Comparison of ENCODE assay signal across 29 cellular contexts in the genomic region with DNA sequence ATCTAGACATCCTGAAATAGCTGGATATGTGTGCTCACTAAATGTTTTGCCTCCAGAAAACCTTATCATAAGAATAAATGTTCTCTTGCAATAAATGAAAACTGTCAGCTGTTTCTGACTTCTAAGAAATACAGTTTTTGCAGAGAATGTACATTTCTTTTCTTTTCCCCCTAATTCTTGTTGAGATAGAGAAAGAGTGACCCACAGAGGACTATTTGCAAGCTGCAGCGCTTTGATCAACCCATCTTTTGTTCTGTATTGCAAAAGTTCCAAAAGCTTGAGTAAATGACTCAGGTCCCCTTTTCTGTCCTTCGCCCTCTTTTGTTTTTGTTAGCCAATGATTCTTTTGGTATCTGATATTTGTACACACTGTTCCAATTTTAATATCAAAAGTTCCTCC.
DNase-seq lines count a peak whose midpoint lies in the region; ATAC-seq and TF ChIP-seq lines count a peak whose summit lies in the region.
"Had no signal": no experiment of that assay in that cellular context is flagged by ENCODE, and none has a peak within 500 bp of the region (broad histone marks: within the 10 kb centered on the region; RNA-seq: fewer than 3 reads in every experiment).

No MANE protein-coding gene starts in this region.

- peak overlapping the region; percentile 33 for H3K27ac Mint-ChIP-seq in nephron progenitor cell
- H3K27ac Mint-ChIP-seq: activated B cell treated with CpG ODN at 0.5 μM for 24 hours; activated CD4-positive, alpha-beta memory T cell treated with anti-CD3 and anti-CD28 coated beads for 36 hours; natural killer cell treated with Interleukin-12 subunit alpha and Interleukin-12 subunit beta and Interleukin-15 and Interleukin-18, amount 100 ng/mL, for 72 hours; stimulated activated naive CD8-positive, alpha-beta T cell treated with anti-CD3 and anti-CD28 coated beads, Interleukin-15, amount 100 ng/mL, for 72 hours had no signal

- no TSS peak for BruUV-seq in A673 (replicated peaks; lab: Mats Ljungman, UMichigan)

- peaks cover 63% of the 10 kb centered on the region for H3K4me1 Mint-ChIP-seq in nephron progenitor cell

- no peaks in the 10 kb centered on the region for H3K9me3 Mint-ChIP-seq in nephron progenitor cell
- H3K9me3 Mint-ChIP-seq: activated B cell treated with CpG ODN at 0.5 μM for 24 hours; activated CD4-positive, alpha-beta memory T cell treated with anti-CD3 and anti-CD28 coated beads for 36 hours; natural killer cell treated with Interleukin-12 subunit alpha and Interleukin-12 subunit beta and Interleukin-15 and Interleukin-18, amount 100 ng/mL, for 72 hours; stimulated activated naive CD8-positive, alpha-beta T cell treated with anti-CD3 and anti-CD28 coated beads, Interleukin-15, amount 100 ng/mL, for 72 hours had no signal

- POLR2A ChIA-PET in A673 (lab: Charles Lee; ENCODE audit: low non-redundant PET), result no interaction called here

- H3K36me3 ChIP-seq in A673 (ENCODE audit: insufficient read depth, low read length, poor library complexity, severe bottlenecking) (no peaks in the 10 kb centered on the region), SJSA1 (no peaks in the 10 kb centered on the region), sigmoid colon (no peaks in the 10 kb centered on the region)
- H3K36me3 ChIP-seq: esophagus muscularis mucosa, prostate gland had no signal

- H3K27me3 ChIP-seq in A673 (replicated peaks; ENCODE audit: insufficient read depth, low read depth, low read length, poor library complexity) (no peaks in the 10 kb centered on the region), SJSA1 (replicated peaks) (no peaks in the 10 kb centered on the region), dorsolateral prefrontal cortex (no peaks in the 10 kb centered on the region), sigmoid colon (no peaks in the 10 kb centered on the region)
- H3K27me3 ChIP-seq: BLaER1, esophagus muscularis mucosa had no signal

- H3K27ac ChIP-seq in A673 (ENCODE audit: low read depth, low read length, poor library complexity, severe bottlenecking) (no peak overlapping the region), SJSA1 (peak overlapping the region; percentile 83; the same call in 1 of the 2 replicates), dorsolateral prefrontal cortex (peak overlapping the region in 17 of 59 donors; percentile 1 to 69 (median 46)), sigmoid colon (no peak overlapping the region)
- H3K27ac ChIP-seq: BLaER1, esophagus muscularis mucosa, prostate gland had no signal

- no peaks in the 10 kb centered on the region for H3K27me3 Mint-ChIP-seq in nephron progenitor cell (ENCODE audit: low read depth, poor library complexity)
- H3K27me3 Mint-ChIP-seq: activated B cell treated with CpG ODN at 0.5 μM for 24 hours; activated CD4-positive, alpha-beta memory T cell treated with anti-CD3 and anti-CD28 coated beads for 36 hours; natural killer cell treated with Interleukin-12 subunit alpha and Interleukin-12 subunit beta and Interleukin-15 and Interleukin-18, amount 100 ng/mL, for 72 hours; stimulated activated naive CD8-positive, alpha-beta T cell treated with anti-CD3 and anti-CD28 coated beads, Interleukin-15, amount 100 ng/mL, for 72 hours had no signal

- CTCF ChIA-PET in A673 (lab: Charles Lee), result interaction anchor here (1.4 to 1.5 kb wide), 2 partner anchors 12 to 429 kb away, joined by 3 read pairs; no protein-coding TSS in a partner anchor

- DNase-seq in A673 (ENCODE audit: low spot score) (no peak), SJSA1 (ENCODE audit: low read depth in 1 of 2, low spot score in 2 of 2) (no peak), dorsolateral prefrontal cortex (no peak), nephron progenitor cell (no peak), sigmoid colon (no peak), OCI-M2 (lab: John Stamatoyannopoulos, UW; ENCODE audit: unreplicated experiment) (no peak)
- no peak for DNase-seq in stimulated activated naive CD8-positive, alpha-beta T cell treated with anti-CD3 and anti-CD28 coated beads, Interleukin-15, Interleukin-2, amounts not matched to agents 100 U/mL and 50 U/mL, for 24 hours
- DNase-seq: activated B cell treated with CpG ODN at 0.5 μM for 24 hours; activated CD4-positive, alpha-beta memory T cell treated with anti-CD3 and anti-CD28 coated beads for 36 hours; activated gamma-delta T cell; activated T-cell treated with anti-CD3 and anti-CD28 coated beads for 4 hours; Calu3; central memory CD4-positive, alpha-beta T cell; effector CD4-positive, alpha-beta T cell; KBM-7; mesenchymal stem cell; MV-4-11; NCI-H1694; NCI-H748 treated with DMSO at 0.1 percent for 48 hours; PC-3; SIG-M5; stimulated activated CD4-positive, alpha-beta T cell treated with anti-CD3 and anti-CD28 coated beads, Interleukin-4, amount 100 ng/mL, for 1 hour; stimulated activated naive CD8-positive, alpha-beta T cell treated with anti-CD3 and anti-CD28 coated beads, Interleukin-15, amount 100 ng/mL, for 72 hours had no signal

- WGBS in sigmoid colon, 2 donors, result 96 to 99% methylated on average over 2 of the region's 2 CpGs

- no peak for ATAC-seq in GM21528 (IDR thresholded peaks at IDR 0.05; ENCODE audit: low FRiP score, unreplicated experiment)
- ATAC-seq in stimulated activated naive CD8-positive, alpha-beta T cell treated with anti-CD3 and anti-CD28 coated beads, Interleukin-15, Interleukin-2, amounts not matched to agents 100 U/mL and 50 U/mL, for 24 hours, result no peak
- ATAC-seq: natural killer cell treated with Interleukin-12 subunit alpha and Interleukin-12 subunit beta and Interleukin-15 and Interleukin-18, amount 100 ng/mL, for 72 hours; PC-3; stimulated activated naive CD8-positive, alpha-beta T cell treated with anti-CD3 and anti-CD28 coated beads, Interleukin-15, amount 100 ng/mL, for 72 hours had no signal

- H3K36me3 Mint-ChIP-seq in nephron progenitor cell (ENCODE audit: low read depth), result peaks cover 4% of the 10 kb centered on the region
- H3K36me3 Mint-ChIP-seq: activated CD4-positive, alpha-beta memory T cell treated with anti-CD3 and anti-CD28 coated beads for 36 hours; natural killer cell treated with Interleukin-12 subunit alpha and Interleukin-12 subunit beta and Interleukin-15 and Interleukin-18, amount 100 ng/mL, for 72 hours had no signal

- peaks cover 18% of the 10 kb centered on the region for H3K4me1 ChIP-seq in A673 (ENCODE audit: insufficient read depth, low read length, poor library complexity, severe bottlenecking)
- H3K4me1 ChIP-seq in SJSA1 (replicated peaks), result peaks cover 47% of the 10 kb centered on the region
- H3K4me1 ChIP-seq in sigmoid colon, result peaks cover 0 to 35% (median 20%) of the 10 kb centered on the region in 4 donors
- H3K4me1 ChIP-seq: prostate gland had no signal

- H3K4me3 Mint-ChIP-seq in nephron progenitor cell, result no peak overlapping the region
- H3K4me3 Mint-ChIP-seq: activated B cell treated with CpG ODN at 0.5 μM for 24 hours; activated CD4-positive, alpha-beta memory T cell treated with anti-CD3 and anti-CD28 coated beads for 36 hours; natural killer cell treated with Interleukin-12 subunit alpha and Interleukin-12 subunit beta and Interleukin-15 and Interleukin-18, amount 100 ng/mL, for 72 hours; stimulated activated naive CD8-positive, alpha-beta T cell treated with anti-CD3 and anti-CD28 coated beads, Interleukin-15, amount 100 ng/mL, for 72 hours had no signal

- TF ChIP-seq CTCF in A673 (conservative IDR thresholded peaks at IDR 0.05; ENCODE audit: low read depth, low read length) (peak; percentile 25; the same call in 1 of the 2 replicates), dorsolateral prefrontal cortex (IDR thresholded peaks at IDR 0.05 in 54 of 56, conservative IDR thresholded peaks at IDR 0.05 in 2 of 56; ENCODE audit: low read depth in 1 of 56, partially characterized antibody in 56 of 56) (peak in 43 of 56 donors; percentile 11 to 63 (median 33)), nephron progenitor cell (IDR thresholded peaks at IDR 0.05) (no peak), sigmoid colon (IDR thresholded peaks at IDR 0.05) (no peak)

- no peak for TF ChIP-seq EP300 in sigmoid colon (IDR thresholded peaks at IDR 0.05)

- no peak for TF ChIP-seq POLR2A in sigmoid colon (IDR thresholded peaks at IDR 0.05)

- H3K9me3 ChIP-seq in A673 (ENCODE audit: low read depth, low read length, poor library complexity, severe bottlenecking), result no peaks in the 10 kb centered on the region
- H3K9me3 ChIP-seq in SJSA1 (replicated peaks), result no peaks in the 10 kb centered on the region
- no peaks in the 10 kb centered on the region for H3K9me3 ChIP-seq in sigmoid colon
- H3K9me3 ChIP-seq: BLaER1, esophagus muscularis mucosa, prostate gland had no signal

- intact Hi-C loops in A673 (cut with micrococcal nuclease; ENCODE audit: unreplicated experiment), result loop anchor here (5.0 kb wide), 2 partner anchors 183 to 427 kb away; no protein-coding TSS in a partner anchor
- intact Hi-C loops in dorsolateral prefrontal cortex (cut with DNase I), result loop anchor here (5.0 to 10.0 kb wide), 6 partner anchors 78 to 820 kb away; no protein-coding TSS in a partner anchor
- intact Hi-C loops in sigmoid colon (cut with DNase I), result loop anchor here (5.0 to 10.0 kb wide), 4 partner anchors 78 to 423 kb away; a partner anchor contains a TSS

- no peak overlapping the region for H3K4me3 ChIP-seq in A673 (ENCODE audit: low read depth, low read length, poor library complexity, severe bottlenecking)
- no peak overlapping the region for H3K4me3 ChIP-seq in SJSA1
- H3K4me3 ChIP-seq in dorsolateral prefrontal cortex, result no peak overlapping the region
- no peak overlapping the region for H3K4me3 ChIP-seq in sigmoid colon
- H3K4me3 ChIP-seq: BLaER1, esophagus muscularis mucosa, prostate gland, smooth muscle cell had no signal

Comparison
In these comparisons a context has a peak if more than half of its experiments do, and no peak if none do; other contexts are left out.
1. CTCF ChIP-seq: peak in A673 (single experiment) and dorsolateral prefrontal cortex (43 of 56); none in nephron progenitor cell (single experiment) and sigmoid colon (0 of 4).